In the genomic region with DNA sequence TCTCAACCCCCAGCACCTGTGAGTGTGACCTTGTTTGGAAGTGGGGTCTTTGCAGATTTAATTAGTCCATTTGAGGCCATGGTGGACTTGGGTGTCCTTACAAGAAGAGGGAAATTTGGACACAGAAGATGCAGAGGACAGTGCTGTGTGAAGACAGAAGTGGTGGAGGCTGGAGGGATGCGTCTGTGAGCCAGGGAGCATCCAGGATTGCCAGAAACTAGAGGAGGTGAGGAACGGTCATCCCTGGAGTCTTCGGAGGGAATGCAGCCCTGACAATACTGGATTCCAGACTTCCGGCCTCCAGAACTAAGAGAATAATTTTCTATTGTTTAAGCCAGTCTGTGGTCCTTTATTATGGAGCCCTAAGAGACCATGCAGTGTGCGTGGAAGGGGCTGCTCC, we compare ENCODE assay signal across 16 cellular contexts. TPM values are rescaled to one million over a fixed set of nuclear protein-coding genes. Genes with fewer than 3 reads are reported as not detected.
DNase-seq lines count a peak whose midpoint lies in the region; ATAC-seq and TF ChIP-seq lines count a peak whose summit lies in the region.
"Had no signal": no experiment of that assay in that cellular context is flagged by ENCODE, and none has a peak within 500 bp of the region (broad histone marks: within the 10 kb centered on the region; RNA-seq: fewer than 3 reads in every experiment).

No MANE protein-coding gene starts in this region.

- no peaks in the 10 kb centered on the region for H3K36me3 Mint-ChIP-seq in natural killer cell treated with Interleukin-12 subunit alpha and Interleukin-12 subunit beta and Interleukin-15 and Interleukin-18, amount 100 ng/mL, for 72 hours
- H3K36me3 Mint-ChIP-seq in natural killer cell (no peaks in the 10 kb centered on the region), glutamatergic neuron (ENCODE audit: unreplicated experiment) (peaks cover 7% of the 10 kb centered on the region)
- H3K36me3 Mint-ChIP-seq: CD4-positive, CD25-positive, alpha-beta regulatory T cell; CD8-positive, alpha-beta memory T cell had no signal

- H3K4me3 Mint-ChIP-seq in natural killer cell treated with Interleukin-12 subunit alpha and Interleukin-12 subunit beta and Interleukin-15 and Interleukin-18, amount 100 ng/mL, for 72 hours: no peak overlapping the region
- H3K4me3 Mint-ChIP-seq in natural killer cell (no peak overlapping the region), glutamatergic neuron (ENCODE audit: unreplicated experiment) (no peak overlapping the region)
- H3K4me3 Mint-ChIP-seq: CD4-positive, CD25-positive, alpha-beta regulatory T cell; CD8-positive, alpha-beta memory T cell had no signal

- TF ChIP-seq CTCF in natural killer cell (IDR thresholded peaks at IDR 0.05) (no peak), glutamatergic neuron (IDR thresholded peaks at IDR 0.05; ENCODE audit: partially characterized antibody, unreplicated experiment) (no peak), suprapubic skin (IDR thresholded peaks at IDR 0.05) (no peak)

- H3K27ac ChIP-seq in suprapubic skin: no peak overlapping the region
- H3K27ac ChIP-seq: GM23248 had no signal

- no peaks in the 10 kb centered on the region for H3K9me3 Mint-ChIP-seq in natural killer cell treated with Interleukin-12 subunit alpha and Interleukin-12 subunit beta and Interleukin-15 and Interleukin-18, amount 100 ng/mL, for 72 hours
- H3K9me3 Mint-ChIP-seq in natural killer cell: no peaks in the 10 kb centered on the region
- H3K9me3 Mint-ChIP-seq in glutamatergic neuron (ENCODE audit: unreplicated experiment): peaks cover 8% of the 10 kb centered on the region
- H3K9me3 Mint-ChIP-seq: CD8-positive, alpha-beta memory T cell had no signal

- 61% methylated on average over 5 of the region's 5 CpGs for WGBS in suprapubic skin

- TF ChIP-seq POLR2A in suprapubic skin (IDR thresholded peaks at IDR 0.05): no peak

- no peak for ATAC-seq in natural killer cell treated with Interleukin-12 subunit alpha and Interleukin-12 subunit beta and Interleukin-15 and Interleukin-18, amount 100 ng/mL, for 72 hours
- ATAC-seq in natural killer cell (no peak), GM19395 (IDR thresholded peaks at IDR 0.05; ENCODE audit: unreplicated experiment) (no peak)

- H3K27ac Mint-ChIP-seq in natural killer cell treated with Interleukin-12 subunit alpha and Interleukin-12 subunit beta and Interleukin-15 and Interleukin-18, amount 100 ng/mL, for 72 hours: no peak overlapping the region
- H3K27ac Mint-ChIP-seq in natural killer cell (no peak overlapping the region), glutamatergic neuron (ENCODE audit: unreplicated experiment) (no peak overlapping the region)
- H3K27ac Mint-ChIP-seq: CD4-positive, CD25-positive, alpha-beta regulatory T cell; CD8-positive, alpha-beta memory T cell had no signal

- peaks cover 33% of the 10 kb centered on the region for H3K27me3 ChIP-seq in suprapubic skin
- H3K27me3 ChIP-seq: BE2C had no signal

- H3K4me3 ChIP-seq in suprapubic skin: no peak overlapping the region
- H3K4me3 ChIP-seq: GM23248 had no signal

- no peak for TF ChIP-seq EP300 in suprapubic skin (IDR thresholded peaks at IDR 0.05)

- no peaks in the 10 kb centered on the region for H3K4me1 ChIP-seq in suprapubic skin
- H3K4me1 ChIP-seq: BE2C had no signal

- no peaks in the 10 kb centered on the region for H3K4me1 Mint-ChIP-seq in natural killer cell treated with Interleukin-12 subunit alpha and Interleukin-12 subunit beta and Interleukin-15 and Interleukin-18, amount 100 ng/mL, for 72 hours (ENCODE audit: low read depth in 2 of 2)
- H3K4me1 Mint-ChIP-seq in natural killer cell: no peaks in the 10 kb centered on the region
- peaks cover 2% of the 10 kb centered on the region for H3K4me1 Mint-ChIP-seq in glutamatergic neuron (ENCODE audit: low read depth, unreplicated experiment)
- H3K4me1 Mint-ChIP-seq: CD8-positive, alpha-beta memory T cell had no signal

- H3K9me3 ChIP-seq in suprapubic skin: no peaks in the 10 kb centered on the region
- H3K9me3 ChIP-seq: BE2C had no signal

- DNase-seq in natural killer cell treated with Interleukin-12 subunit alpha and Interleukin-12 subunit beta and Interleukin-15 and Interleukin-18, amount 100 ng/mL, for 72 hours (ENCODE audit: low spot score): peak; percentile 38
- DNase-seq in natural killer cell (no peak), glutamatergic neuron (peak; percentile 3), suprapubic skin (ENCODE audit: low spot score in 2 of 2) (peak; percentile 18 to 21), NCI-H1436 (lab: John Stamatoyannopoulos, UW) (no peak)
- DNase-seq: ACHN; BE2C; C1 segment of cervical spinal cord; CD4-positive, CD25-positive, alpha-beta regulatory T cell; CD8-positive, alpha-beta memory T cell; COR-L47; GM23248; HCEC 1CT had no signal

- H3K27me3 Mint-ChIP-seq in natural killer cell treated with Interleukin-12 subunit alpha and Interleukin-12 subunit beta and Interleukin-15 and Interleukin-18, amount 100 ng/mL, for 72 hours: peaks cover 14 to 18% of the 10 kb centered on the region in 2 donors
- H3K27me3 Mint-ChIP-seq in natural killer cell (ENCODE audit: low read depth in 2 of 2) (peaks cover 14 to 16% of the 10 kb centered on the region in 2 donors), glutamatergic neuron (ENCODE audit: unreplicated experiment) (peaks cover 6% of the 10 kb centered on the region)

- H3K36me3 ChIP-seq in suprapubic skin: no peaks in the 10 kb centered on the region
- H3K36me3 ChIP-seq: BE2C had no signal

- intact Hi-C loops in natural killer cell (cut with micrococcal nuclease): no loop called here

RNA-seq across cellular contexts. Expression of gene NPBWR2, which starts 22.9 kb away (rescaled TPM):
- total RNA-seq in natural killer cell treated with Interleukin-12 subunit alpha and Interleukin-12 subunit beta and Interleukin-15 and Interleukin-18, amount 100 ng/mL, for 72 hours: not detected
- total RNA-seq in natural killer cell (not detected), glutamatergic neuron (ENCODE audit: unreplicated experiment) (not detected), suprapubic skin (not detected)
- total RNA-seq: CD4-positive, CD25-positive, alpha-beta regulatory T cell; CD8-positive, alpha-beta memory T cell; GM23248; H4; HT-29 had no signal

RNA-seq across cellular contexts. Expression of gene MYT1, which starts 34.0 kb away (rescaled TPM):
- not detected for total RNA-seq in natural killer cell treated with Interleukin-12 subunit alpha and Interleukin-12 subunit beta and Interleukin-15 and Interleukin-18, amount 100 ng/mL, for 72 hours
- total RNA-seq in natural killer cell: not detected
- 159 TPM for total RNA-seq in glutamatergic neuron (ENCODE audit: unreplicated experiment)
- under 1 TPM in 1 of 4 donors, not detected in 3; 0.34 TPM for total RNA-seq in suprapubic skin
- total RNA-seq: CD4-positive, CD25-positive, alpha-beta regulatory T cell; GM23248 had no signal

RNA-seq across cellular contexts. Expression of gene LKAAEAR1, which starts 46.1 kb away (rescaled TPM):
- not detected for total RNA-seq in natural killer cell treated with Interleukin-12 subunit alpha and Interleukin-12 subunit beta and Interleukin-15 and Interleukin-18, amount 100 ng/mL, for 72 hours
- total RNA-seq in natural killer cell (not detected), glutamatergic neuron (ENCODE audit: unreplicated experiment) (not detected), suprapubic skin (not detected)
- total RNA-seq: CD4-positive, CD25-positive, alpha-beta regulatory T cell; HT-29 had no signal

RNA-seq across cellular contexts. Expression of gene OPRL1, which starts 50.4 kb away (rescaled TPM):
- total RNA-seq in natural killer cell treated with Interleukin-12 subunit alpha and Interleukin-12 subunit beta and Interleukin-15 and Interleukin-18, amount 100 ng/mL, for 72 hours: under 1 TPM; 0.12 to 0.20 TPM
- total RNA-seq in natural killer cell (1 to 10 TPM; 1.2 to 2.2 (median 1.4) TPM), glutamatergic neuron (ENCODE audit: unreplicated experiment) (2.9 TPM), suprapubic skin (under 1 TPM; 0.45 to 0.68 (median 0.52) TPM)

RNA-seq across cellular contexts. Expression of gene RGS19, which starts 51.0 kb away (rescaled TPM):
- total RNA-seq in natural killer cell treated with Interleukin-12 subunit alpha and Interleukin-12 subunit beta and Interleukin-15 and Interleukin-18, amount 100 ng/mL, for 72 hours: 10 to 100 TPM; 27.1 to 33.4 TPM
- 10 to 100 TPM; 61.9 to 76.4 (median 68.2) TPM for total RNA-seq in natural killer cell
- total RNA-seq in glutamatergic neuron (ENCODE audit: unreplicated experiment): 4.4 TPM
- 10 to 100 TPM; 14.8 to 18.4 (median 16.2) TPM for total RNA-seq in suprapubic skin

Comparison
In these comparisons a context has a peak if more than half of its experiments do, and no peak if none do; other contexts are left out.
1. DNase-seq: peak in natural killer cell treated with Interleukin-12 subunit alpha and Interleukin-12 subunit beta and Interleukin-15 and Interleukin-18, amount 100 ng/mL, for 72 hours (single experiment), glutamatergic neuron (single experiment) and suprapubic skin (2 of 2); none in natural killer cell (single experiment) and NCI-H1436 (single experiment).
2. RNA of gene MYT1, which starts 34.0 kb away (total RNA-seq): 159 TPM in glutamatergic neuron (single experiment); 0.34 TPM in suprapubic skin, not detected in natural killer cell treated with Interleukin-12 subunit alpha and Interleukin-12 subunit beta and Interleukin-15 and Interleukin-18, amount 100 ng/mL, for 72 hours and not detected in natural killer cell; every median in the first group is over 100 times any median in the second.